Comparison of ENCODE assay signal across 13 cellular contexts in genomic region chr2:128228894-128229293, GRCh38.
DNase-seq lines count a peak whose midpoint lies in the region; ATAC-seq and TF ChIP-seq lines count a peak whose summit lies in the region.
"Had no signal": no experiment of that assay in that cellular context is flagged by ENCODE, and none has a peak within 500 bp of the region (broad histone marks: within the 10 kb centered on the region; RNA-seq: fewer than 3 reads in every experiment).

No MANE protein-coding gene starts in this region.

- CTCF ChIA-PET in activated CD4-positive, alpha-beta T cell treated with anti-CD3 and anti-CD28 coated beads for 36 hours (lab: Charles Lee) = interaction anchor here (0.7 to 1.1 kb wide), 3 partner anchors 13 to 51 kb away, joined by 3 read pairs; no protein-coding TSS in a partner anchor

- no peak overlapping the region for H3K27ac Mint-ChIP-seq in activated CD4-positive, alpha-beta T cell treated with anti-CD3 and anti-CD28 coated beads for 36 hours
- peak overlapping the region; percentile 51 for H3K27ac Mint-ChIP-seq in chondrocyte (ENCODE audit: unreplicated experiment)

- intact Hi-C loops in activated CD4-positive, alpha-beta T cell treated with anti-CD3 and anti-CD28 coated beads for 36 hours (cut with DNase I, micrococcal nuclease) = no loop called here

- no peak for DNase-seq in activated CD4-positive, alpha-beta T cell treated with anti-CD3 and anti-CD28 coated beads for 36 hours
- DNase-seq in activated CD4-positive, alpha-beta T cell treated with anti-CD3 and anti-CD28 coated beads for 1 hour = no peak
- DNase-seq in NCI-H1930 (lab: John Stamatoyannopoulos, UW) (peak; percentile 7 to 61), chondrocyte (ENCODE audit: low spot score) (no peak), T-helper 9 cell (no peak)
- DNase-seq in stimulated activated CD8-positive, alpha-beta memory T cell treated with anti-CD3 and anti-CD28 coated beads, Interleukin-4, amount 100 ng/mL, for 48 hours = no peak
- DNase-seq: activated gamma-delta T cell; effector CD8-positive, alpha-beta T cell; stimulated activated CD4-positive, alpha-beta T cell treated with anti-CD3 and anti-CD28 coated beads, Interleukin-15, amount 100 ng/mL, for 24 hours; thyroid gland had no signal

- peaks cover 2% of the 10 kb centered on the region for H3K4me1 Mint-ChIP-seq in activated CD4-positive, alpha-beta T cell treated with anti-CD3 and anti-CD28 coated beads for 36 hours
- peaks cover 6% of the 10 kb centered on the region for H3K4me1 Mint-ChIP-seq in chondrocyte (ENCODE audit: low read depth)

- no peak for TF ChIP-seq CTCF in chondrocyte (IDR thresholded peaks at IDR 0.05)

- peaks cover 3% of the 10 kb centered on the region for H3K27me3 Mint-ChIP-seq in activated CD4-positive, alpha-beta T cell treated with anti-CD3 and anti-CD28 coated beads for 36 hours
- no peaks in the 10 kb centered on the region for H3K27me3 Mint-ChIP-seq in chondrocyte (ENCODE audit: low read depth)

- ATAC-seq in activated CD4-positive, alpha-beta T cell treated with anti-CD3 and anti-CD28 coated beads for 36 hours = peak; percentile 47
- no peak for ATAC-seq in GM19035 (IDR thresholded peaks at IDR 0.05; ENCODE audit: unreplicated experiment)
- no peak for ATAC-seq in GM21529 (IDR thresholded peaks at IDR 0.05; ENCODE audit: unreplicated experiment)
- ATAC-seq: gastroesophageal sphincter had no signal

- H3K4me3 Mint-ChIP-seq in activated CD4-positive, alpha-beta T cell treated with anti-CD3 and anti-CD28 coated beads for 36 hours = no peak overlapping the region
- no peak overlapping the region for H3K4me3 Mint-ChIP-seq in chondrocyte (ENCODE audit: unreplicated experiment)

- POLR2A ChIA-PET in activated CD4-positive, alpha-beta T cell treated with anti-CD3 and anti-CD28 coated beads for 36 hours (lab: Charles Lee) = no interaction called here

- H3K36me3 Mint-ChIP-seq in activated CD4-positive, alpha-beta T cell treated with anti-CD3 and anti-CD28 coated beads for 36 hours (ENCODE audit: low read depth) = no peaks in the 10 kb centered on the region
- H3K36me3 Mint-ChIP-seq in chondrocyte (ENCODE audit: low read depth) = no peaks in the 10 kb centered on the region

- H3K9me3 Mint-ChIP-seq in activated CD4-positive, alpha-beta T cell treated with anti-CD3 and anti-CD28 coated beads for 36 hours (ENCODE audit: low read depth) = no peaks in the 10 kb centered on the region
- H3K9me3 Mint-ChIP-seq in chondrocyte (ENCODE audit: low read depth) = no peaks in the 10 kb centered on the region

Comparison
In these comparisons a context has a peak if more than half of its experiments do, and no peak if none do; other contexts are left out.
1. DNase-seq: peak in NCI-H1930 (2 of 2); none in activated CD4-positive, alpha-beta T cell treated with anti-CD3 and anti-CD28 coated beads for 36 hours (single experiment), activated CD4-positive, alpha-beta T cell treated with anti-CD3 and anti-CD28 coated beads for 1 hour (single experiment), chondrocyte (single experiment), T-helper 9 cell (single experiment) and stimulated activated CD8-positive, alpha-beta memory T cell treated with anti-CD3 and anti-CD28 coated beads, Interleukin-4, amount 100 ng/mL, for 48 hours (single experiment).